In genomic region chr19:1705367-1705766, GRCh38 we compare ENCODE assay signal across 3 cellular contexts.
TF ChIP-seq lines count a peak whose summit lies in the region.

No MANE protein-coding gene starts in this region.

TF ChIP-seq in HCT116, 20 proteins besides CTCF, POLR2A, EP300 and RAD21:
- TF ChIP-seq SIN3A (IDR thresholded peaks at IDR 0.05; ENCODE audit: low read depth) (no peak), FOSL1 (IDR thresholded peaks at IDR 0.05; ENCODE audit: low read depth) (no peak), CBX3 (IDR thresholded peaks at IDR 0.05; ENCODE audit: low read depth) (no peak), ELF1 (IDR thresholded peaks at IDR 0.05; ENCODE audit: borderline replicate concordance, low read depth) (no peak), REST (IDR thresholded peaks at IDR 0.05; ENCODE audit: low read depth) (no peak), SRF (IDR thresholded peaks at IDR 0.05; ENCODE audit: low read depth) (no peak)

TF ChIP-seq in HEK293, 187 proteins besides CTCF, POLR2A, EP300 and RAD21:
- TF ChIP-seq ZNF610 (tag by site-specific recombination; IDR thresholded peaks at IDR 0.05; ENCODE audit: borderline replicate concordance) (no peak), TCF7L2 (IDR thresholded peaks at IDR 0.05; ENCODE audit: borderline replicate concordance, low read depth, low read length) (no peak), ZXDB (tag by site-specific recombination; IDR thresholded peaks at IDR 0.05) (no peak), ZNF776 (tag by site-specific recombination; IDR thresholded peaks at IDR 0.05; ENCODE audit: borderline replicate concordance) (no peak), EGR2 (tag by site-specific recombination; IDR thresholded peaks at IDR 0.05; ENCODE audit: low read depth) (peak; percentile 93), KLF1 (tag by site-specific recombination; IDR thresholded peaks at IDR 0.05) (0 out of 2 replicates have a peak, but pooled peaks have one; percentile 9), ZNF654 (tag by site-specific recombination; IDR thresholded peaks at IDR 0.05; ENCODE audit: low read depth) (no peak), ZFHX2 (tag by site-specific recombination; conservative IDR thresholded peaks at IDR 0.05) (peak; percentile 86), SALL2 (tag by site-specific recombination; IDR thresholded peaks at IDR 0.05; ENCODE audit: borderline replicate concordance) (no peak; the same call in 1 of the 2 replicates), ZBTB17 (tag by site-specific recombination; IDR thresholded peaks at IDR 0.05) (peak; percentile 91), ZNF624 (tag by site-specific recombination; IDR thresholded peaks at IDR 0.05) (no peak), ZNF366 (tag by site-specific recombination; conservative IDR thresholded peaks at IDR 0.05) (peak; percentile 98), ZNF707 (tag by site-specific recombination; IDR thresholded peaks at IDR 0.05) (0 out of 2 replicates have a peak, but pooled peaks have one; percentile 14), ZNF521 (tag by site-specific recombination; IDR thresholded peaks at IDR 0.05) (no peak)

TF ChIP-seq in K562, 482 proteins besides CTCF, POLR2A, EP300 and RAD21:
- no peak for TF ChIP-seq HCFC1 (IDR thresholded peaks at IDR 0.05; ENCODE audit: low read depth, low read length)
- peak; percentile 55; the same call in 1 of the 2 replicates for TF ChIP-seq EHMT2 (IDR thresholded peaks at IDR 0.05)
- TF ChIP-seq STAT6 (CRISPR knock-in tag; IDR thresholded peaks at IDR 0.05), result no peak
- peak; percentile 9; the same call in 1 of the 2 replicates for TF ChIP-seq EGR1 (conservative IDR thresholded peaks at IDR 0.05)
- TF ChIP-seq OTX1 (CRISPR knock-in tag; IDR thresholded peaks at IDR 0.05), result 0 out of 2 replicates have a peak, but pooled peaks have one; percentile 21
- no peak for TF ChIP-seq NELFE (IDR thresholded peaks at IDR 0.05; ENCODE audit: insufficient read depth, insufficient read length)
TF ChIP-seq in K562: peak in this region for 3.
